Comparison of ENCODE assay signal across 27 cellular contexts in genomic region chr5:95643152-95643551, GRCh38. TPM values are rescaled to one million over a fixed set of nuclear protein-coding genes. Genes with fewer than 3 reads are reported as not detected.
"Had no signal": no experiment of that assay in that cellular context is flagged by ENCODE, and none has a peak within 500 bp of the region (broad histone marks: within the 10 kb centered on the region; RNA-seq: fewer than 3 reads in every experiment).

No MANE protein-coding gene starts in this region.

- H3K36me3 ChIP-seq: ascending aorta, MG63 had no signal

- H3K4me3 Mint-ChIP-seq: activated CD4-positive, alpha-beta memory T cell treated with anti-CD3 and anti-CD28 coated beads for 36 hours; activated CD4-positive, alpha-beta T cell treated with anti-CD3 and anti-CD28 coated beads, Interleukin-2, amount 10 ng/mL, durations not matched to agents 7 days and 5 days; activated naive CD8-positive, alpha-beta T cell treated with anti-CD3 and anti-CD28 coated beads, Interleukin-2, amount 50 U/mL, for 24 hours; activated T-cell treated with anti-CD3 and anti-CD28 coated beads, Interleukin-2, amount 50 U/mL, for 4 hours; central memory CD8-positive, alpha-beta T cell; IgD-negative memory B cell; WTC11 had no signal

- ATAC-seq: activated naive CD4-positive, alpha-beta T cell treated with anti-CD3 and anti-CD28 coated beads, Interleukin-2, amount 50 U/mL, for 72 hours; activated naive CD8-positive, alpha-beta T cell treated with anti-CD3 and anti-CD28 coated beads, Interleukin-2, amount 50 U/mL, for 24 hours; activated T-cell treated with anti-CD3 and anti-CD28 coated beads, Interleukin-2, amount 50 U/mL, for 4 hours; body of pancreas; WTC11 had no signal

- H3K27ac ChIP-seq: PC-9 had no signal

- H3K4me3 ChIP-seq: ascending aorta, body of pancreas, MG63, PC-9 had no signal

- H3K9me3 ChIP-seq: ascending aorta, body of pancreas, MG63 had no signal

- H3K4me2 ChIP-seq: PC-9 had no signal

- H3K27ac Mint-ChIP-seq: activated CD4-positive, alpha-beta memory T cell treated with anti-CD3 and anti-CD28 coated beads for 36 hours; activated naive CD8-positive, alpha-beta T cell treated with anti-CD3 and anti-CD28 coated beads, Interleukin-2, amount 50 U/mL, for 24 hours; WTC11 had no signal

- H3K27me3 Mint-ChIP-seq: activated naive CD8-positive, alpha-beta T cell treated with anti-CD3 and anti-CD28 coated beads, Interleukin-2, amount 50 U/mL, for 24 hours had no signal

- DNase-seq: activated CD4-positive, alpha-beta memory T cell treated with anti-CD3 and anti-CD28 coated beads for 36 hours; activated CD4-positive, alpha-beta T cell treated with anti-CD3 and anti-CD28 coated beads, Interleukin-2, amount 10 ng/mL, durations not matched to agents 7 days and 5 days; activated CD4-positive, CD25-positive, alpha-beta regulatory T cell treated with anti-CD3 and anti-CD28 coated beads, Interleukin-2, amount 50 U/mL, for 72 hours; activated CD8-positive, alpha-beta memory T cell treated with anti-CD3 and anti-CD28 coated beads for 24 hours; activated effector memory CD4-positive, alpha-beta T cell treated with anti-CD3 and anti-CD28 coated beads, Interleukin-2, amount 50 U/mL, for 16 hours; activated naive CD4-positive, alpha-beta T cell treated with Interleukin-2 at 50 U/mL for 16 hours; activated naive CD8-positive, alpha-beta T cell treated with anti-CD3 and anti-CD28 coated beads, Interleukin-2, amount 50 U/mL, for 24 hours; activated T-cell treated with anti-CD3 and anti-CD28 coated beads, Interleukin-2, amount 50 U/mL, for 4 hours; amniotic stem cell; body of pancreas; KG1; MG63; NCI-H1105; NCI-H1436; NCI-H1694 treated with DMSO at 0.1 percent for 48 hours; NCI-H2029 treated with DMSO at 0.1 percent for 48 hours; NCI-H510A treated with DMSO at 0.1 percent for 48 hours; NCI-H69; PC-9; SHP77 treated with DMSO at 0.1 percent for 48 hours had no signal

- H3K9me3 Mint-ChIP-seq: activated CD4-positive, alpha-beta memory T cell treated with anti-CD3 and anti-CD28 coated beads for 36 hours; activated CD4-positive, alpha-beta T cell treated with anti-CD3 and anti-CD28 coated beads, Interleukin-2, amount 10 ng/mL, durations not matched to agents 7 days and 5 days; activated naive CD4-positive, alpha-beta T cell treated with anti-CD3 and anti-CD28 coated beads, Interleukin-2, amount 50 U/mL, for 72 hours; activated naive CD8-positive, alpha-beta T cell treated with anti-CD3 and anti-CD28 coated beads, Interleukin-2, amount 50 U/mL, for 24 hours; activated T-cell treated with anti-CD3 and anti-CD28 coated beads, Interleukin-2, amount 50 U/mL, for 4 hours; central memory CD8-positive, alpha-beta T cell; IgD-negative memory B cell had no signal

- H3K36me3 Mint-ChIP-seq: activated CD4-positive, alpha-beta memory T cell treated with anti-CD3 and anti-CD28 coated beads for 36 hours; activated naive CD4-positive, alpha-beta T cell treated with anti-CD3 and anti-CD28 coated beads, Interleukin-2, amount 50 U/mL, for 72 hours; IgD-negative memory B cell; WTC11 had no signal

- H3K27me3 ChIP-seq: ascending aorta, body of pancreas had no signal

RNA-seq across cellular contexts. Expression of gene RFESD, which starts 3.4 kb away (rescaled TPM):
- total RNA-seq: ascending aorta had no signal

RNA-seq across cellular contexts. Expression of gene SPATA9, which starts 39.6 kb away (rescaled TPM):
- total RNA-seq: activated CD4-positive, alpha-beta memory T cell treated with anti-CD3 and anti-CD28 coated beads for 36 hours; activated CD4-positive, alpha-beta T cell treated with anti-CD3 and anti-CD28 coated beads, Interleukin-2, amount 10 ng/mL, durations not matched to agents 7 days and 5 days; activated naive CD4-positive, alpha-beta T cell treated with anti-CD3 and anti-CD28 coated beads, Interleukin-2, amount 50 U/mL, for 72 hours; activated T-cell treated with anti-CD3 and anti-CD28 coated beads, Interleukin-2, amount 50 U/mL, for 4 hours; ascending aorta; body of pancreas; bronchial epithelial cell; T-helper 2 cell treated with Interferon-gamma antibody and Interleukin-4, amounts not matched to agents 100 ng/mL and 5 ng/mL, for 36 hours; WTC11 had no signal
- polyA plus RNA-seq: IgD-negative memory B cell had no signal
